27 cellular contexts compared by ENCODE assay signal in the genomic region with DNA sequence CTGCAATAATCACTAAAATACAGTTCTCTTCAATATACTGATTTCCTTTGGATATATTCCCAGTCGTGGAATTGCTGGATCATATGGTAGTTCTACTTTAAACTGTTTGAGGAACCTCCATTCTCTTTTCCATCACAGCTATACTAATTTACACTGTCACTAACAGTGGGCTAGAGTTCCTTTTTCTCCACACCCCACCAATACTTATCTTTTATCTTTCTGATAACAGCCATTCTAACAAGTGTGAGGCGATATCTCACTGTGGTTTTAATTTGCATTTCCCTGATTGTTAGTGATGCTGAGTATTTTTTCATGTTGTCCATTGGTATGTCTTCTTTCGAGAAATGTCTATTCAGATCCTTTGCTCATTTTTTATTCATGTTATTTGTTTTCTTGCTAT.
"Had no signal": no experiment of that assay in that cellular context is flagged by ENCODE, and none has a peak within 500 bp of the region (broad histone marks: within the 10 kb centered on the region; RNA-seq: fewer than 3 reads in every experiment).

No MANE protein-coding gene starts in this region.

- H3K4me3 Mint-ChIP-seq: naive thymus-derived CD8-positive, alpha-beta T cell; nephron; neural progenitor cell; stimulated activated memory B cell treated with anti-CD40 and anti-IgM and Interleukin-4, amounts not matched to agents 10 μg/mL and 1 μg/mL and 100 μg/mL, for 72 hours; stimulated activated naive CD8-positive, alpha-beta T cell treated with anti-CD3 and anti-CD28 coated beads, Interleukin-15, amount 100 ng/mL, for 72 hours; type B pancreatic cell had no signal

- H3K36me3 Mint-ChIP-seq: naive thymus-derived CD8-positive, alpha-beta T cell; neural progenitor cell; stimulated activated memory B cell treated with anti-CD40 and anti-IgM and Interleukin-4, amounts not matched to agents 10 μg/mL and 1 μg/mL and 100 μg/mL, for 72 hours; type B pancreatic cell had no signal

- H3K36me3 ChIP-seq: left ventricle myocardium inferior, neural progenitor cell, neutrophil, right atrium auricular region, right lobe of liver, tibial nerve, uterus had no signal

- ATAC-seq: mucosa of descending colon; naive thymus-derived CD8-positive, alpha-beta T cell; psoas muscle; right lobe of liver; stimulated activated memory B cell treated with anti-CD40 and anti-IgM and Interleukin-4, amounts not matched to agents 10 μg/mL and 1 μg/mL and 100 μg/mL, for 72 hours; stimulated activated naive CD8-positive, alpha-beta T cell treated with anti-CD3 and anti-CD28 coated beads, Interleukin-15, amount 100 ng/mL, for 72 hours had no signal

- H3K4me3 ChIP-seq: hepatocyte, left ventricle myocardium inferior, lung, mucosa of descending colon, neural progenitor cell, psoas muscle, right atrium auricular region, right lobe of liver, smooth muscle cell, tibial nerve, uterus had no signal

- H3K27ac ChIP-seq: hepatocyte, left ventricle myocardium inferior, neural progenitor cell, neutrophil, parathyroid adenoma, psoas muscle, right atrium auricular region, right lobe of liver, tibial nerve, uterus had no signal

- H3K9me3 ChIP-seq: left ventricle myocardium inferior, mucosa of descending colon, neutrophil, psoas muscle, right atrium auricular region, right lobe of liver, tibial nerve, uterus had no signal

- H3K27ac Mint-ChIP-seq: neural progenitor cell; stimulated activated memory B cell treated with anti-CD40 and anti-IgM and Interleukin-4, amounts not matched to agents 10 μg/mL and 1 μg/mL and 100 μg/mL, for 72 hours; stimulated activated naive CD8-positive, alpha-beta T cell treated with anti-CD3 and anti-CD28 coated beads, Interleukin-15, amount 100 ng/mL, for 72 hours; type B pancreatic cell had no signal

- H3K4me1 ChIP-seq: left ventricle myocardium inferior, neural progenitor cell, psoas muscle, right atrium auricular region, tibial nerve, uterus had no signal

- H3K27me3 Mint-ChIP-seq: stimulated activated naive CD8-positive, alpha-beta T cell treated with anti-CD3 and anti-CD28 coated beads, Interleukin-15, amount 100 ng/mL, for 72 hours had no signal

- DNase-seq: islet precursor cell; left ventricle myocardium inferior; midbrain; mucosa of descending colon; naive thymus-derived CD8-positive, alpha-beta T cell; occipital lobe; psoas muscle; right lobe of liver; stimulated activated CD4-positive, alpha-beta T cell treated with anti-CD3 and anti-CD28 coated beads, Interleukin-1b, Interleukin-23, amount 100 ng/mL, for 48 hours; stimulated activated CD4-positive, alpha-beta T cell treated with anti-CD3 and anti-CD28 coated beads, Interleukin-2, amount 100 ng/mL, for 48 hours; stimulated activated CD4-positive, alpha-beta T cell treated with anti-CD3 and anti-CD28 coated beads, Interleukin-4, amount 100 ng/mL, for 4 hours; stimulated activated CD8-positive, alpha-beta memory T cell treated with anti-CD3 and anti-CD28 coated beads, Interleukin-4, amount 100 ng/mL, for 48 hours; stimulated activated naive CD4-positive, alpha-beta T cell treated with Interleukin-2 at 50 U/mL for 16 hours; stimulated activated naive CD8-positive, alpha-beta T cell treated with anti-CD3 and anti-CD28 coated beads, Interleukin-15, amount 100 ng/mL, for 72 hours; substantia nigra; uterus had no signal

- H3K27me3 ChIP-seq: hepatocyte, right atrium auricular region, right lobe of liver, tibial nerve, uterus had no signal

- H3K9me3 Mint-ChIP-seq: nephron; neural progenitor cell; stimulated activated memory B cell treated with anti-CD40 and anti-IgM and Interleukin-4, amounts not matched to agents 10 μg/mL and 1 μg/mL and 100 μg/mL, for 72 hours; stimulated activated naive CD8-positive, alpha-beta T cell treated with anti-CD3 and anti-CD28 coated beads, Interleukin-15, amount 100 ng/mL, for 72 hours; type B pancreatic cell had no signal
